ENCODE assay signal across 1 cellular context in the genomic region with DNA sequence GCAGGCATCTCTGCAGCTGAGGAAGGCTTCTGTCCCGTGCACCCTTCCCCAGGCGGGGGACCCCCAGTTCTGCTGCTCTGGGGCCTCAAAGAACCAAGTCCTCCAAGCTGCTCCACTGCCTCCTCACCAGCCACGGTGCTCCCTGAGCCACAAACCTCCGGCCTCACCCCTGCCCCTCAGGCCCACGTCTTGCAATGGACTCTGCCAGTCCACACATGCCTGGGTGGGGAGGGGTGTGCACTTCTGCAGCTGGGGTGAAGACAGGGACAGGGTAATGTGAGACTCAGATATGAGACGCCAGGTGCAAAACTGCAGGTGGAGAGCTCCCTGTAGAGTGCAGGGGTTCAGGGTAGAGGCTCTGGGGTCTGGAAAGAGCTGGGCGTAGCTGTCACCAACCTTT.
TF ChIP-seq lines count a peak whose summit lies in the region.

No MANE protein-coding gene starts in this region.

TF ChIP-seq in H1, 55 proteins besides CTCF, POLR2A, EP300 and RAD21:
- TF ChIP-seq, protein P1, sequence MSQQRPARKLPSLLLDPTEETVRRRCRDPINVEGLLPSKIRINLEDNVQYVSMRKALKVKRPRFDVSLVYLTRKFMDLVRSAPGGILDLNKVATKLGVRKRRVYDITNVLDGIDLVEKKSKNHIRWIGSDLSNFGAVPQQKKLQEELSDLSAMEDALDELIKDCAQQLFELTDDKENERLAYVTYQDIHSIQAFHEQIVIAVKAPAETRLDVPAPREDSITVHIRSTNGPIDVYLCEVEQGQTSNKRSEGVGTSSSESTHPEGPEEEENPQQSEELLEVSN (IDR thresholded peaks at IDR 0.05) = no peak
- TF ChIP-seq JUN (IDR thresholded peaks at IDR 0.05; ENCODE audit: low read depth, low read length) (no peak), SUZ12 (IDR thresholded peaks at IDR 0.05; ENCODE audit: low read length) (no peak), TBP (IDR thresholded peaks at IDR 0.05; ENCODE audit: low read depth, low read length) (no peak), NRF1 (IDR thresholded peaks at IDR 0.05; ENCODE audit: low read depth, low read length) (no peak), GTF2F1 (IDR thresholded peaks at IDR 0.05; ENCODE audit: borderline replicate concordance, low read depth, low read length) (no peak), CHD2 (IDR thresholded peaks at IDR 0.05; ENCODE audit: low read length) (no peak), BACH1 (IDR thresholded peaks at IDR 0.05; ENCODE audit: low read length) (no peak), PHF8 (conservative IDR thresholded peaks at IDR 0.05; ENCODE audit: low read depth, low read length) (no peak), KDM4A (IDR thresholded peaks at IDR 0.05; ENCODE audit: low read depth, low read length, severe bottlenecking) (no peak), TAF7 (optimal IDR thresholded peaks at IDR 0.05; ENCODE audit: borderline replicate concordance, low read depth, low read length) (no peak), HDAC2 (IDR thresholded peaks at IDR 0.05; ENCODE audit: borderline replicate concordance in 1 of 2, low read depth in 2 of 2, low read length in 2 of 2) (no peak), BRCA1 (IDR thresholded peaks at IDR 0.05; ENCODE audit: low read depth, low read length) (no peak), NANOG (IDR thresholded peaks at IDR 0.05; ENCODE audit: insufficient read depth, low read depth, low read length, poor library complexity, severe bottlenecking) (no peak), MAFK (IDR thresholded peaks at IDR 0.05; ENCODE audit: low read depth, low read length) (no peak), SIX5 (IDR thresholded peaks at IDR 0.05; ENCODE audit: low read depth, low read length) (no peak)
- TF ChIP-seq, protein P2, sequence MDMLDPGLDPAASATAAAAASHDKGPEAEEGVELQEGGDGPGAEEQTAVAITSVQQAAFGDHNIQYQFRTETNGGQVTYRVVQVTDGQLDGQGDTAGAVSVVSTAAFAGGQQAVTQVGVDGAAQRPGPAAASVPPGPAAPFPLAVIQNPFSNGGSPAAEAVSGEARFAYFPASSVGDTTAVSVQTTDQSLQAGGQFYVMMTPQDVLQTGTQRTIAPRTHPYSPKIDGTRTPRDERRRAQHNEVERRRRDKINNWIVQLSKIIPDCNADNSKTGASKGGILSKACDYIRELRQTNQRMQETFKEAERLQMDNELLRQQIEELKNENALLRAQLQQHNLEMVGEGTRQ (IDR thresholded peaks at IDR 0.05; ENCODE audit: low read length) = no peak
- TF ChIP-seq, protein P3, sequence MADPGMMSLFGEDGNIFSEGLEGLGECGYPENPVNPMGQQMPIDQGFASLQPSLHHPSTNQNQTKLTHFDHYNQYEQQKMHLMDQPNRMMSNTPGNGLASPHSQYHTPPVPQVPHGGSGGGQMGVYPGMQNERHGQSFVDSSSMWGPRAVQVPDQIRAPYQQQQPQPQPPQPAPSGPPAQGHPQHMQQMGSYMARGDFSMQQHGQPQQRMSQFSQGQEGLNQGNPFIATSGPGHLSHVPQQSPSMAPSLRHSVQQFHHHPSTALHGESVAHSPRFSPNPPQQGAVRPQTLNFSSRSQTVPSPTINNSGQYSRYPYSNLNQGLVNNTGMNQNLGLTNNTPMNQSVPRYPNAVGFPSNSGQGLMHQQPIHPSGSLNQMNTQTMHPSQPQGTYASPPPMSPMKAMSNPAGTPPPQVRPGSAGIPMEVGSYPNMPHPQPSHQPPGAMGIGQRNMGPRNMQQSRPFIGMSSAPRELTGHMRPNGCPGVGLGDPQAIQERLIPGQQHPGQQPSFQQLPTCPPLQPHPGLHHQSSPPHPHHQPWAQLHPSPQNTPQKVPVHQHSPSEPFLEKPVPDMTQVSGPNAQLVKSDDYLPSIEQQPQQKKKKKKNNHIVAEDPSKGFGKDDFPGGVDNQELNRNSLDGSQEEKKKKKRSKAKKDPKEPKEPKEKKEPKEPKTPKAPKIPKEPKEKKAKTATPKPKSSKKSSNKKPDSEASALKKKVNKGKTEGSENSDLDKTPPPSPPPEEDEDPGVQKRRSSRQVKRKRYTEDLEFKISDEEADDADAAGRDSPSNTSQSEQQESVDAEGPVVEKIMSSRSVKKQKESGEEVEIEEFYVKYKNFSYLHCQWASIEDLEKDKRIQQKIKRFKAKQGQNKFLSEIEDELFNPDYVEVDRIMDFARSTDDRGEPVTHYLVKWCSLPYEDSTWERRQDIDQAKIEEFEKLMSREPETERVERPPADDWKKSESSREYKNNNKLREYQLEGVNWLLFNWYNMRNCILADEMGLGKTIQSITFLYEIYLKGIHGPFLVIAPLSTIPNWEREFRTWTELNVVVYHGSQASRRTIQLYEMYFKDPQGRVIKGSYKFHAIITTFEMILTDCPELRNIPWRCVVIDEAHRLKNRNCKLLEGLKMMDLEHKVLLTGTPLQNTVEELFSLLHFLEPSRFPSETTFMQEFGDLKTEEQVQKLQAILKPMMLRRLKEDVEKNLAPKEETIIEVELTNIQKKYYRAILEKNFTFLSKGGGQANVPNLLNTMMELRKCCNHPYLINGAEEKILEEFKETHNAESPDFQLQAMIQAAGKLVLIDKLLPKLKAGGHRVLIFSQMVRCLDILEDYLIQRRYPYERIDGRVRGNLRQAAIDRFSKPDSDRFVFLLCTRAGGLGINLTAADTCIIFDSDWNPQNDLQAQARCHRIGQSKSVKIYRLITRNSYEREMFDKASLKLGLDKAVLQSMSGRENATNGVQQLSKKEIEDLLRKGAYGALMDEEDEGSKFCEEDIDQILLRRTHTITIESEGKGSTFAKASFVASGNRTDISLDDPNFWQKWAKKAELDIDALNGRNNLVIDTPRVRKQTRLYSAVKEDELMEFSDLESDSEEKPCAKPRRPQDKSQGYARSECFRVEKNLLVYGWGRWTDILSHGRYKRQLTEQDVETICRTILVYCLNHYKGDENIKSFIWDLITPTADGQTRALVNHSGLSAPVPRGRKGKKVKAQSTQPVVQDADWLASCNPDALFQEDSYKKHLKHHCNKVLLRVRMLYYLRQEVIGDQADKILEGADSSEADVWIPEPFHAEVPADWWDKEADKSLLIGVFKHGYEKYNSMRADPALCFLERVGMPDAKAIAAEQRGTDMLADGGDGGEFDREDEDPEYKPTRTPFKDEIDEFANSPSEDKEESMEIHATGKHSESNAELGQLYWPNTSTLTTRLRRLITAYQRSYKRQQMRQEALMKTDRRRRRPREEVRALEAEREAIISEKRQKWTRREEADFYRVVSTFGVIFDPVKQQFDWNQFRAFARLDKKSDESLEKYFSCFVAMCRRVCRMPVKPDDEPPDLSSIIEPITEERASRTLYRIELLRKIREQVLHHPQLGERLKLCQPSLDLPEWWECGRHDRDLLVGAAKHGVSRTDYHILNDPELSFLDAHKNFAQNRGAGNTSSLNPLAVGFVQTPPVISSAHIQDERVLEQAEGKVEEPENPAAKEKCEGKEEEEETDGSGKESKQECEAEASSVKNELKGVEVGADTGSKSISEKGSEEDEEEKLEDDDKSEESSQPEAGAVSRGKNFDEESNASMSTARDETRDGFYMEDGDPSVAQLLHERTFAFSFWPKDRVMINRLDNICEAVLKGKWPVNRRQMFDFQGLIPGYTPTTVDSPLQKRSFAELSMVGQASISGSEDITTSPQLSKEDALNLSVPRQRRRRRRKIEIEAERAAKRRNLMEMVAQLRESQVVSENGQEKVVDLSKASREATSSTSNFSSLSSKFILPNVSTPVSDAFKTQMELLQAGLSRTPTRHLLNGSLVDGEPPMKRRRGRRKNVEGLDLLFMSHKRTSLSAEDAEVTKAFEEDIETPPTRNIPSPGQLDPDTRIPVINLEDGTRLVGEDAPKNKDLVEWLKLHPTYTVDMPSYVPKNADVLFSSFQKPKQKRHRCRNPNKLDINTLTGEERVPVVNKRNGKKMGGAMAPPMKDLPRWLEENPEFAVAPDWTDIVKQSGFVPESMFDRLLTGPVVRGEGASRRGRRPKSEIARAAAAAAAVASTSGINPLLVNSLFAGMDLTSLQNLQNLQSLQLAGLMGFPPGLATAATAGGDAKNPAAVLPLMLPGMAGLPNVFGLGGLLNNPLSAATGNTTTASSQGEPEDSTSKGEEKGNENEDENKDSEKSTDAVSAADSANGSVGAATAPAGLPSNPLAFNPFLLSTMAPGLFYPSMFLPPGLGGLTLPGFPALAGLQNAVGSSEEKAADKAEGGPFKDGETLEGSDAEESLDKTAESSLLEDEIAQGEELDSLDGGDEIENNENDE (IDR thresholded peaks at IDR 0.05; ENCODE audit: insufficient replicate concordance, low read length) = no peak
